11 cellular contexts compared by ENCODE assay signal in the genomic region with DNA sequence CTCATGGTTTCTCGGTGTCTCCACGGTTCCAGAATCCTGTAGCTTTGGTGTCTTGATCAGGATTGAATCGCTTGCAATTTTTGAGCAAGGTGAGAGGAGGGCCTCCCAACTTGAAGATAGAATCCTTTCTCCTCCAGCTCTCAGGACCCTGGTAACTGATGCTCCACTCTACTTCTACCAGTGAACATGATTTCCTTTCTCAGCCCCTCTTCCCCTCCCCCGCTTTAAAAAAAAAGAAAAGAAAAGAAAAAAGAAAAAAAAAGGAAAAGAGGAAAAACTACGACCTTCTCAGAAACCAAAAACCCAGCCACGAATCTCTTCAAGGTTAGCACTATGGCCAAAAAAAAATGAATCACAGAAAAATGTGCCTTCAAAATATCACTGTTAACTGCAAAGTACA. TPM values are rescaled to one million over a fixed set of nuclear protein-coding genes. Genes with fewer than 3 reads are reported as not detected.
DNase-seq lines count a peak whose midpoint lies in the region; ATAC-seq and TF ChIP-seq lines count a peak whose summit lies in the region.
"Had no signal": no experiment of that assay in that cellular context is flagged by ENCODE, and none has a peak within 500 bp of the region (broad histone marks: within the 10 kb centered on the region; RNA-seq: fewer than 3 reads in every experiment).

No MANE protein-coding gene starts in this region.

- TF ChIP-seq CTCF in chondrocyte (IDR thresholded peaks at IDR 0.05): no peak
- TF ChIP-seq CTCF in mesothelial cell of epicardium (IDR thresholded peaks at IDR 0.05; ENCODE audit: unreplicated experiment): no peak

- H3K36me3 ChIP-seq in urinary bladder (ENCODE audit: insufficient read depth): no peaks in the 10 kb centered on the region

- WGBS in urinary bladder: 30% methylated on average over 6 of the region's 6 CpGs

- DNase-seq in activated T-cell treated with anti-CD3 and anti-CD28 coated beads, Interleukin-2, amount 50 U/mL, for 4 hours: no peak
- DNase-seq in activated T-cell treated with anti-CD3 and anti-CD28 coated beads, Interleukin-2, amount 50 U/mL, for 24 hours: no peak
- DNase-seq in chondrocyte (ENCODE audit: low spot score): no peak
- no peak for DNase-seq in mesothelial cell of epicardium (ENCODE audit: low spot score in 2 of 2, unreplicated experiment in 2 of 2)
- DNase-seq in SW480 (ENCODE audit: low spot score): no peak
- DNase-seq in NCI-H1092 (lab: John Stamatoyannopoulos, UW): no peak
- DNase-seq: activated CD4-positive, alpha-beta T cell treated with anti-CD3 and anti-CD28 coated beads for 36 hours; NCI-H510A; testis had no signal

- H3K4me1 ChIP-seq in urinary bladder (ENCODE audit: insufficient read depth): no peaks in the 10 kb centered on the region

- no peak overlapping the region for H3K27ac Mint-ChIP-seq in activated T-cell treated with anti-CD3 and anti-CD28 coated beads, Interleukin-2, amount 50 U/mL, for 24 hours
- peak overlapping the region; percentile 71 for H3K27ac Mint-ChIP-seq in chondrocyte (ENCODE audit: unreplicated experiment)
- H3K27ac Mint-ChIP-seq in mesothelial cell of epicardium: peak overlapping the region; percentile 97
- H3K27ac Mint-ChIP-seq: activated CD4-positive, alpha-beta T cell treated with anti-CD3 and anti-CD28 coated beads for 36 hours had no signal

- peaks cover 8% of the 10 kb centered on the region for H3K4me1 Mint-ChIP-seq in activated T-cell treated with anti-CD3 and anti-CD28 coated beads, Interleukin-2, amount 50 U/mL, for 4 hours (ENCODE audit: low read depth)
- peaks cover 11% of the 10 kb centered on the region for H3K4me1 Mint-ChIP-seq in activated T-cell treated with anti-CD3 and anti-CD28 coated beads, Interleukin-2, amount 50 U/mL, for 24 hours (ENCODE audit: low read depth)
- H3K4me1 Mint-ChIP-seq in chondrocyte (ENCODE audit: low read depth) (peaks cover 57% of the 10 kb centered on the region), mesothelial cell of epicardium (peaks cover 47% of the 10 kb centered on the region)

- peak overlapping the region; percentile 11 for H3K4me3 ChIP-seq in urinary bladder (ENCODE audit: low read depth, low read length)

- H3K27ac ChIP-seq in urinary bladder (ENCODE audit: low read depth): no peak overlapping the region

- H3K4me3 Mint-ChIP-seq in activated T-cell treated with anti-CD3 and anti-CD28 coated beads, Interleukin-2, amount 50 U/mL, for 4 hours: peak overlapping the region; percentile 17
- no peak overlapping the region for H3K4me3 Mint-ChIP-seq in activated T-cell treated with anti-CD3 and anti-CD28 coated beads, Interleukin-2, amount 50 U/mL, for 24 hours
- H3K4me3 Mint-ChIP-seq in chondrocyte (ENCODE audit: unreplicated experiment) (peak overlapping the region; percentile 94), mesothelial cell of epicardium (peak overlapping the region; percentile 82)

- no peaks in the 10 kb centered on the region for H3K9me3 Mint-ChIP-seq in activated T-cell treated with anti-CD3 and anti-CD28 coated beads, Interleukin-2, amount 50 U/mL, for 4 hours
- no peaks in the 10 kb centered on the region for H3K9me3 Mint-ChIP-seq in activated T-cell treated with anti-CD3 and anti-CD28 coated beads, Interleukin-2, amount 50 U/mL, for 24 hours
- no peaks in the 10 kb centered on the region for H3K9me3 Mint-ChIP-seq in chondrocyte (ENCODE audit: low read depth)
- no peaks in the 10 kb centered on the region for H3K9me3 Mint-ChIP-seq in mesothelial cell of epicardium

- H3K27me3 Mint-ChIP-seq in activated T-cell treated with anti-CD3 and anti-CD28 coated beads, Interleukin-2, amount 50 U/mL, for 4 hours (ENCODE audit: low read depth): peaks cover 65% of the 10 kb centered on the region
- H3K27me3 Mint-ChIP-seq in activated T-cell treated with anti-CD3 and anti-CD28 coated beads, Interleukin-2, amount 50 U/mL, for 24 hours: peaks cover 78% of the 10 kb centered on the region
- H3K27me3 Mint-ChIP-seq in chondrocyte (ENCODE audit: low read depth) (no peaks in the 10 kb centered on the region), mesothelial cell of epicardium (ENCODE audit: low read depth) (no peaks in the 10 kb centered on the region)

- ATAC-seq in activated T-cell treated with anti-CD3 and anti-CD28 coated beads, Interleukin-2, amount 50 U/mL, for 4 hours: no peak
- ATAC-seq in HG03108 (IDR thresholded peaks at IDR 0.05; ENCODE audit: unreplicated experiment): no peak
- ATAC-seq: activated CD4-positive, alpha-beta T cell treated with anti-CD3 and anti-CD28 coated beads for 36 hours had no signal

- H3K36me3 Mint-ChIP-seq in activated T-cell treated with anti-CD3 and anti-CD28 coated beads, Interleukin-2, amount 50 U/mL, for 4 hours (ENCODE audit: insufficient read depth): no peaks in the 10 kb centered on the region
- H3K36me3 Mint-ChIP-seq in activated T-cell treated with anti-CD3 and anti-CD28 coated beads, Interleukin-2, amount 50 U/mL, for 24 hours (ENCODE audit: low read depth): peaks cover 2% of the 10 kb centered on the region
- H3K36me3 Mint-ChIP-seq in chondrocyte (ENCODE audit: low read depth) (no peaks in the 10 kb centered on the region), mesothelial cell of epicardium (no peaks in the 10 kb centered on the region)

RNA-seq across cellular contexts. Expression of a gene that starts 1.2 kb away (rescaled TPM):
- 1 to 10 TPM; 1.4 to 1.8 (median 1.7) TPM for total RNA-seq in activated T-cell treated with anti-CD3 and anti-CD28 coated beads, Interleukin-2, amount 50 U/mL, for 4 hours
- 34.4 to 37.5 TPM (median 34.8 TPM) in 3 replicates for total RNA-seq in chondrocyte
- 48.2 to 52.5 TPM (median 52.3 TPM) in 3 replicates for total RNA-seq in mesothelial cell of epicardium
- 28.7 TPM for total RNA-seq in urinary bladder
- 23.8 TPM for polyA plus RNA-seq in urinary bladder

RNA-seq across cellular contexts. Expression of a gene that starts 55.3 kb away (rescaled TPM):
- not detected for total RNA-seq in activated T-cell treated with anti-CD3 and anti-CD28 coated beads, Interleukin-2, amount 50 U/mL, for 4 hours
- not detected in 3 replicates for total RNA-seq in chondrocyte
- not detected in 3 replicates for total RNA-seq in mesothelial cell of epicardium
- not detected for total RNA-seq in urinary bladder
- polyA plus RNA-seq in urinary bladder: not detected
- total RNA-seq: activated CD4-positive, alpha-beta T cell treated with anti-CD3 and anti-CD28 coated beads for 36 hours had no signal

Comparison
In these comparisons a context has a peak if more than half of its experiments do, and no peak if none do; other contexts are left out.
1. RNA of a gene that starts 1.2 kb away (total RNA-seq): 48.2 to 52.5 TPM in mesothelial cell of epicardium, 34.4 to 37.5 TPM in chondrocyte and 28.7 TPM in urinary bladder (single experiment); 1.4 to 1.8 TPM in activated T-cell treated with anti-CD3 and anti-CD28 coated beads, Interleukin-2, amount 50 U/mL, for 4 hours; every median in the first group is over 10 times any median in the second.